ENCODE assay signal across 27 cellular contexts in genomic region chr12:59657266-59657665, GRCh38.
DNase-seq lines count a peak whose midpoint lies in the region; ATAC-seq and TF ChIP-seq lines count a peak whose summit lies in the region.
"Had no signal": no experiment of that assay in that cellular context is flagged by ENCODE, and none has a peak within 500 bp of the region (broad histone marks: within the 10 kb centered on the region; RNA-seq: fewer than 3 reads in every experiment).

No MANE protein-coding gene starts in this region.

- intact Hi-C loops in left ventricle myocardium inferior (cut with micrococcal nuclease): no loop called here
- intact Hi-C loops in Right ventricle myocardium inferior (cut with DNase I): no loop called here

- no peak for ATAC-seq in Right ventricle myocardium inferior
- ATAC-seq: gastrocnemius medialis, GM12878, natural killer cell, SK-N-SH treated with all-trans-retinoic acid at 6 μM for 48 hours, T-helper 17 cell had no signal

- no peaks in the 10 kb centered on the region for H3K27me3 ChIP-seq in left ventricle myocardium inferior (ENCODE audit: low read depth)
- H3K27me3 ChIP-seq: brain microvascular endothelial cell, gastrocnemius medialis, hepatocyte, stomach, thyroid gland had no signal

- CTCF ChIA-PET in RWPE1 (lab: Yijun Ruan, JAX): no interaction called here

- POLR2A ChIA-PET in RWPE1 (lab: Yijun Ruan, JAX; ENCODE audit: low non-redundant PET): no interaction called here

- peaks cover 3% of the 10 kb centered on the region for H3K36me3 ChIP-seq in left ventricle myocardium inferior
- H3K36me3 ChIP-seq: brain microvascular endothelial cell, gastrocnemius medialis, thyroid gland had no signal

- H3K4me1 ChIP-seq in left ventricle myocardium inferior: peaks cover 33% of the 10 kb centered on the region
- H3K4me1 ChIP-seq: gastrocnemius medialis, thyroid gland had no signal

- TF ChIP-seq CTCF in left ventricle myocardium inferior (IDR thresholded peaks at IDR 0.05; ENCODE audit: borderline replicate concordance) (no peak), retinal pigment epithelial cell (conservative IDR thresholded peaks at IDR 0.05; ENCODE audit: low read depth, low read length) (no peak), RWPE1 (conservative IDR thresholded peaks at IDR 0.05; ENCODE audit: low read depth) (no peak)

- H3K4me3 ChIP-seq in left ventricle myocardium inferior (no peak overlapping the region), retinal pigment epithelial cell (ENCODE audit: low read length) (no peak overlapping the region)
- H3K4me3 ChIP-seq: gastrocnemius medialis, GM12878, hepatocyte, stomach, thyroid gland had no signal

- H3K27ac ChIP-seq in left ventricle myocardium inferior (replicated peaks): peak overlapping the region; percentile 13
- no peak overlapping the region for H3K27ac ChIP-seq in RWPE1
- H3K27ac ChIP-seq: 22Rv1, brain microvascular endothelial cell, gastrocnemius medialis, hepatocyte, stomach, thyroid gland had no signal

- DNase-seq in left ventricle myocardium inferior (no peak), Right ventricle myocardium inferior (ENCODE audit: missing footprints) (no peak), astrocyte of the hippocampus (ENCODE audit: low read depth, low spot score) (peak; percentile 64), glomerular visceral epithelial cell (ENCODE audit: extremely low spot score) (peak; percentile 33), retinal pigment epithelial cell (ENCODE audit: low read depth) (peak; percentile 41), RWPE1 (ENCODE audit: low spot score) (no peak), NCI-H446 (lab: John Stamatoyannopoulos, UW) (no peak), NCI-H1092 (lab: John Stamatoyannopoulos, UW) (no peak)
- DNase-seq: activated CD4-positive, alpha-beta memory T cell treated with anti-CD3 and anti-CD28 coated beads for 36 hours; activated CD4-positive, CD25-positive, alpha-beta regulatory T cell treated with anti-CD3 and anti-CD28 coated beads, Interleukin-2, amount 50 U/mL, for 72 hours; activated naive CD8-positive, alpha-beta T cell treated with anti-CD3 and anti-CD28 coated beads, Interleukin-2, amount 10 ng/mL, durations not matched to agents 7 days and 5 days; brain microvascular endothelial cell; effector CD8-positive, alpha-beta T cell; erythroblast; gastrocnemius medialis; natural killer cell; NCI-H1417; NCI-H2107; retina; stimulated activated CD4-positive, alpha-beta T cell treated with anti-CD3 and anti-CD28 coated beads, Interleukin-2, amount 100 ng/mL, for 24 hours; stomach; T-helper 17 cell; thyroid gland had no signal

- no peaks in the 10 kb centered on the region for H3K9me3 ChIP-seq in left ventricle myocardium inferior (replicated peaks)
- H3K9me3 ChIP-seq: gastrocnemius medialis, stomach, thyroid gland had no signal

Comparison
In these comparisons a context has a peak if more than half of its experiments do, and no peak if none do; other contexts are left out.
1. DNase-seq: peak in astrocyte of the hippocampus (single experiment), glomerular visceral epithelial cell (single experiment) and retinal pigment epithelial cell (single experiment); none in left ventricle myocardium inferior (single experiment), Right ventricle myocardium inferior (single experiment), RWPE1 (single experiment), NCI-H446 (0 of 2) and NCI-H1092 (single experiment).